In genomic region chr5:161975350-161975749, GRCh38 we compare ENCODE assay signal across 1 cellular context.
TF ChIP-seq lines count a peak whose summit lies in the region.

No MANE protein-coding gene starts in this region.

TF ChIP-seq in GM23338, 12 proteins besides CTCF, POLR2A, EP300 and RAD21 (continued from another document):
- TF ChIP-seq ZNF462 (CRISPR knock-in tag; IDR thresholded peaks at IDR 0.05) (no peak), POLR2AphosphoS5 (IDR thresholded peaks at IDR 0.05; ENCODE audit: low read depth) (no peak)
TF ChIP-seq in GM23338: peak in this region for 1.
